8 cellular contexts compared by ENCODE assay signal in genomic region chr14:69153848-69154208, GRCh38. TPM values are rescaled to one million over a fixed set of nuclear protein-coding genes. Genes with fewer than 3 reads are reported as not detected.
A peak's percentile ranks its signal among the peaks of the same experiment; 100 is the strongest.
DNase-seq lines count a peak whose midpoint lies in the region; ATAC-seq lines count a peak whose summit lies in the region.

No MANE protein-coding gene starts in this region.

- no peak for ATAC-seq in GM21825 (IDR thresholded peaks at IDR 0.05; ENCODE audit: unreplicated experiment)
- no peak for ATAC-seq in HG02938 (IDR thresholded peaks at IDR 0.05; ENCODE audit: unreplicated experiment)

- H3K4me3 ChIP-seq in iPS DF 6.9 (ENCODE audit: low read length) (peak overlapping the region; percentile 72; the same call in 1 of the 2 replicates), skin epidermis (peak overlapping the region; percentile 65 to 87 (median 86))

- H3K27ac ChIP-seq in angular gyrus (ENCODE audit: low read depth, low read length) (peak overlapping the region; percentile 79), iPS DF 6.9 (ENCODE audit: low read length) (no peak overlapping the region), skin epidermis (peak overlapping the region in 18 of 21 experiments; percentile 75 to 98 (median 94))

- no peaks in the 10 kb centered on the region for H3K36me3 ChIP-seq in iPS DF 6.9 (ENCODE audit: control insufficient read depth, insufficient read depth, low read length)

- peak; percentile 66 for DNase-seq in DMS53 (lab: John Stamatoyannopoulos, UW)
- DNase-seq in M059J (ENCODE audit: low read depth) = peak; percentile 29
- DNase-seq in iPS DF 6.9 (ENCODE audit: low read depth, low spot score) = no peak
- no peak for DNase-seq in GOT3 (lab: John Stamatoyannopoulos, UW)

- peaks cover 3% of the 10 kb centered on the region; the same call in 1 of the 2 replicates for H3K27me3 ChIP-seq in iPS DF 6.9 (ENCODE audit: control insufficient read depth, insufficient read depth, low read length)

- H3K9me3 ChIP-seq in iPS DF 6.9 (ENCODE audit: control insufficient read depth, insufficient read depth, low read length) = no peaks in the 10 kb centered on the region

- no CpG with 5 or more reads among the region's 13 CpGs for WGBS in iPS DF 6.9 (ENCODE audit: insufficient coverage, insufficient read length)

- H3K4me1 ChIP-seq in iPS DF 6.9 (ENCODE audit: control insufficient read depth, insufficient read depth, low read length) = no peaks in the 10 kb centered on the region

RNA-seq across cellular contexts. Expression of gene DCAF5, which starts 0.9 kb away (rescaled TPM):
- total RNA-seq in M059J (2014; rRNA removed; shearing (Covaris generic)) = 17.5 and 26.1 TPM in 2 replicates

RNA-seq across cellular contexts. Expression of gene EXD2, which starts 37.5 kb away (rescaled TPM):
- 9.4 and 13.2 TPM in 2 replicates for total RNA-seq in M059J (2014; rRNA removed; shearing (Covaris generic))

Comparison
In these comparisons a context has a peak if more than half of its experiments do, and no peak if none do; other contexts are left out.
1. DNase-seq: peak in DMS53 (single experiment) and M059J (single experiment); none in iPS DF 6.9 (single experiment) and GOT3 (single experiment).